In genomic region chr3:15667484-15667883, GRCh38 we compare ENCODE assay signal across 13 cellular contexts.
DNase-seq lines count a peak whose midpoint lies in the region; ATAC-seq and TF ChIP-seq lines count a peak whose summit lies in the region.
"Had no signal": no experiment of that assay in that cellular context is flagged by ENCODE, and none has a peak within 500 bp of the region (broad histone marks: within the 10 kb centered on the region; RNA-seq: fewer than 3 reads in every experiment).

No MANE protein-coding gene starts in this region.

- H3K36me3 Mint-ChIP-seq in CD8-positive, alpha-beta memory T cell, result peaks cover 17 to 30% (median 20%) of the 10 kb centered on the region in 3 donors
- H3K36me3 Mint-ChIP-seq in T-helper 17 cell (ENCODE audit: low read depth), result peaks cover 12% of the 10 kb centered on the region
- H3K36me3 Mint-ChIP-seq in naive thymus-derived CD4-positive, alpha-beta T cell, result peaks cover 9 to 54% (median 35%) of the 10 kb centered on the region in 5 donors

- TF ChIP-seq POLR2A in esophagus squamous epithelium (IDR thresholded peaks at IDR 0.05), result no peak

- CTCF ChIA-PET in CD8-positive, alpha-beta memory T cell (lab: Charles Lee), result interaction anchor here (1.9 kb wide), 1 partner anchor 38 kb away, joined by 13 read pairs; no protein-coding TSS in a partner anchor
- CTCF ChIA-PET in naive thymus-derived CD4-positive, alpha-beta T cell (lab: Charles Lee), result no interaction called here

- no peaks in the 10 kb centered on the region for H3K27me3 Mint-ChIP-seq in CD8-positive, alpha-beta memory T cell
- no peaks in the 10 kb centered on the region for H3K27me3 Mint-ChIP-seq in T-helper 17 cell
- H3K27me3 Mint-ChIP-seq in naive thymus-derived CD4-positive, alpha-beta T cell, result no peaks in the 10 kb centered on the region

- peaks cover 0 to 3% (median under 1%) of the 10 kb centered on the region in 5 donors for H3K9me3 Mint-ChIP-seq in CD8-positive, alpha-beta memory T cell
- peaks cover 0 to 15% (median 0%) of the 10 kb centered on the region in 11 donors for H3K9me3 Mint-ChIP-seq in naive thymus-derived CD4-positive, alpha-beta T cell

- peak; percentile 42 for ATAC-seq in GM18867 (IDR thresholded peaks at IDR 0.05; ENCODE audit: unreplicated experiment)
- ATAC-seq in T-helper 17 cell, result peak; percentile 97
- ATAC-seq in naive thymus-derived CD4-positive, alpha-beta T cell, result peak; percentile 93
- no peak for ATAC-seq in GM21619 (IDR thresholded peaks at IDR 0.05; ENCODE audit: unreplicated experiment)
- ATAC-seq: Right ventricle myocardium inferior had no signal

- peak; percentile 29 to 72 (median 38) for DNase-seq in CD8-positive, alpha-beta memory T cell
- DNase-seq in T-helper 17 cell (peak in 2 of 3 donors; percentile 16 to 21), esophagus squamous epithelium (lab: John Stamatoyannopoulos, UW) (no peak)
- peak in 7 of 9 donors; percentile 18 to 54 (median 28) for DNase-seq in naive thymus-derived CD4-positive, alpha-beta T cell
- DNase-seq in effector CD8-positive, alpha-beta T cell (lab: John Stamatoyannopoulos, UW), result no peak
- DNase-seq: mesendoderm; NCI-H1417 treated with DMSO at 0.1 percent for 48 hours; NCI-H524; stimulated activated CD4-positive, alpha-beta T cell treated with anti-CD3 and anti-CD28 coated beads, Interleukin-2, amount 100 ng/mL, for 48 hours had no signal

- H3K4me1 Mint-ChIP-seq in CD8-positive, alpha-beta memory T cell, result peaks cover 19 to 32% (median 26%) of the 10 kb centered on the region in 3 donors
- H3K4me1 Mint-ChIP-seq in T-helper 17 cell, result peaks cover 13% of the 10 kb centered on the region
- H3K4me1 Mint-ChIP-seq in naive thymus-derived CD4-positive, alpha-beta T cell, result peaks cover 6 to 33% (median 23%) of the 10 kb centered on the region in 7 donors

- no peak for TF ChIP-seq CTCF in esophagus squamous epithelium (IDR thresholded peaks at IDR 0.05)

- H3K36me3 ChIP-seq in CD8-positive, alpha-beta memory T cell (ENCODE audit: insufficient read depth, low read length), result no peaks in the 10 kb centered on the region
- H3K36me3 ChIP-seq in naive thymus-derived CD4-positive, alpha-beta T cell (ENCODE audit: control insufficient read depth in 2 of 3, insufficient read depth in 3 of 3, low read length in 3 of 3), result peaks cover 0 to 10% (median 0%) of the 10 kb centered on the region in 3 experiments
- H3K36me3 ChIP-seq in esophagus squamous epithelium, result peaks cover 0 to 64% (median under 1%) of the 10 kb centered on the region in 3 donors

- POLR2A ChIA-PET in CD8-positive, alpha-beta memory T cell (lab: Charles Lee), result interaction anchor here (1.0 kb wide), 1 partner anchor 66 kb away, joined by 3 read pairs; the partner anchor contains the start of genes BTD and HACL1
- POLR2A ChIA-PET in naive thymus-derived CD4-positive, alpha-beta T cell (lab: Charles Lee), result interaction anchor here (0.8 to 1.0 kb wide), 2 partner anchors 32 to 66 kb away, joined by 3 read pairs; partner anchors contain the start of genes BTD and HACL1

- peak overlapping the region in 5 of 8 donors; percentile 32 to 72 (median 64) for H3K27ac Mint-ChIP-seq in CD8-positive, alpha-beta memory T cell
- H3K27ac Mint-ChIP-seq in T-helper 17 cell, result peak overlapping the region; percentile 90
- H3K27ac Mint-ChIP-seq in naive thymus-derived CD4-positive, alpha-beta T cell, result peak overlapping the region in 2 of 9 donors; percentile 33 to 39

- no peaks in the 10 kb centered on the region for H3K9me3 ChIP-seq in CD8-positive, alpha-beta memory T cell (ENCODE audit: low read length)
- H3K9me3 ChIP-seq in T-helper 17 cell (ENCODE audit: control insufficient read depth, low read length, poor library complexity, severe bottlenecking) (no peaks in the 10 kb centered on the region), esophagus squamous epithelium (no peaks in the 10 kb centered on the region)
- no peaks in the 10 kb centered on the region for H3K9me3 ChIP-seq in naive thymus-derived CD4-positive, alpha-beta T cell (ENCODE audit: control insufficient read depth in 2 of 3, low read length in 3 of 3)
- H3K9me3 ChIP-seq: HAP-1 had no signal

- peak overlapping the region in 4 of 7 donors; percentile 6 to 46 (median 40) for H3K4me3 Mint-ChIP-seq in CD8-positive, alpha-beta memory T cell
- no peak overlapping the region for H3K4me3 Mint-ChIP-seq in T-helper 17 cell
- peak overlapping the region in 8 of 10 donors; percentile 13 to 37 (median 28) for H3K4me3 Mint-ChIP-seq in naive thymus-derived CD4-positive, alpha-beta T cell

- intact Hi-C loops in naive thymus-derived CD4-positive, alpha-beta T cell (cut with micrococcal nuclease), result loop anchor here (1.0 to 2.0 kb wide), 3 partner anchors 20 to 31 kb away; no protein-coding TSS in a partner anchor
- intact Hi-C loops in esophagus squamous epithelium (cut with DNase I), result no loop called here

- H3K27ac ChIP-seq in CD8-positive, alpha-beta memory T cell (ENCODE audit: low read depth, low read length), result no peak overlapping the region
- H3K27ac ChIP-seq in naive thymus-derived CD4-positive, alpha-beta T cell (ENCODE audit: low read depth, low read length), result no peak overlapping the region
- H3K27ac ChIP-seq in esophagus squamous epithelium, result no peak overlapping the region

- peak overlapping the region; percentile 7 for H3K4me3 ChIP-seq in CD8-positive, alpha-beta memory T cell (ENCODE audit: low read length)
- no peak overlapping the region for H3K4me3 ChIP-seq in naive thymus-derived CD4-positive, alpha-beta T cell (ENCODE audit: low read length)
- H3K4me3 ChIP-seq in esophagus squamous epithelium, result no peak overlapping the region
- H3K4me3 ChIP-seq: HAP-1 had no signal

- WGBS in esophagus squamous epithelium, 2 donors, result 77 to 81% methylated on average over 3 of the region's 3 CpGs

- no peaks in the 10 kb centered on the region for H3K27me3 ChIP-seq in CD8-positive, alpha-beta memory T cell (ENCODE audit: insufficient read depth, low read length, poor library complexity, severe bottlenecking)
- no peaks in the 10 kb centered on the region for H3K27me3 ChIP-seq in naive thymus-derived CD4-positive, alpha-beta T cell (ENCODE audit: control insufficient read depth in 2 of 2, insufficient read depth in 2 of 2, low read length in 2 of 2)
- H3K27me3 ChIP-seq in esophagus squamous epithelium, result no peaks in the 10 kb centered on the region

- H3K4me1 ChIP-seq in CD8-positive, alpha-beta memory T cell (ENCODE audit: insufficient read depth, low read length), result peaks cover 18% of the 10 kb centered on the region
- H3K4me1 ChIP-seq in naive thymus-derived CD4-positive, alpha-beta T cell (ENCODE audit: control insufficient read depth in 2 of 2, insufficient read depth in 2 of 2, low read length in 2 of 2), result peaks cover 15 to 16% of the 10 kb centered on the region in 2 donors
- no peaks in the 10 kb centered on the region for H3K4me1 ChIP-seq in esophagus squamous epithelium
- H3K4me1 ChIP-seq: HAP-1 had no signal

Comparison
In these comparisons a context has a peak if more than half of its experiments do, and no peak if none do; other contexts are left out.
1. DNase-seq: peak in CD8-positive, alpha-beta memory T cell (5 of 5), T-helper 17 cell (2 of 3) and naive thymus-derived CD4-positive, alpha-beta T cell (7 of 9); none in effector CD8-positive, alpha-beta T cell (single experiment) and esophagus squamous epithelium (single experiment).